8 cellular contexts compared by ENCODE assay signal in genomic region chr12:6890789-6891624, GRCh38. TPM values are rescaled to one million over a fixed set of nuclear protein-coding genes. Genes with fewer than 3 reads are reported as not detected.
A peak's percentile ranks its signal among the peaks of the same experiment; 100 is the strongest.
DNase-seq lines count a peak whose midpoint lies in the region; ATAC-seq, FAIRE-seq and TF ChIP-seq lines count a peak whose summit lies in the region.

No MANE protein-coding gene starts in this region.

- H3K27me3 Mint-ChIP-seq in central memory CD8-positive, alpha-beta T cell = no peaks in the 10 kb centered on the region

- intact Hi-C loops in kidney (cut with DNase I) = no loop called here

- peak; percentile 98 for ATAC-seq in GM19035 (IDR thresholded peaks at IDR 0.05; ENCODE audit: unreplicated experiment)
- peak; percentile 95 for ATAC-seq in HG03342 (IDR thresholded peaks at IDR 0.05; ENCODE audit: unreplicated experiment)
- peak; percentile 97 for ATAC-seq in central memory CD8-positive, alpha-beta T cell (replicated peaks; ENCODE audit: extremely low read depth, poor library complexity, severe bottlenecking)

- peak overlapping the region; percentile 87 to 88 for H3K9ac ChIP-seq in kidney (ENCODE audit: low read length in 2 of 2)

- no peak for FAIRE-seq in kidney (lab: Jason Lieb, UNC)

- peak overlapping the region; percentile 93 to 96 for H3K27ac ChIP-seq in kidney (ENCODE audit: low read depth in 2 of 2, low read length in 2 of 2)

- H3K27ac Mint-ChIP-seq in central memory CD8-positive, alpha-beta T cell (ENCODE audit: low read depth) = peak overlapping the region; percentile 82

- peaks cover 7% of the 10 kb centered on the region for H3K4me1 Mint-ChIP-seq in central memory CD8-positive, alpha-beta T cell

- H3K36me3 ChIP-seq in kidney (ENCODE audit: control insufficient read depth in 1 of 2, insufficient read depth in 2 of 2, low read length in 2 of 2) = no peaks in the 10 kb centered on the region

- no peaks in the 10 kb centered on the region for H3K9me3 ChIP-seq in kidney (ENCODE audit: control insufficient read depth in 1 of 2, low read length in 2 of 2)

- DNase-seq in Ammon's horn (ENCODE audit: low spot score) (peak; percentile 98), NCI-H345 treated with DMSO at 0.1 percent for 48 hours (lab: John Stamatoyannopoulos, UW; ENCODE audit: unreplicated experiment) (peak; percentile 93), kidney (peak; percentile 99)
- peak; percentile 95 for DNase-seq in activated CD4-positive, CD25-positive, alpha-beta regulatory T cell treated with anti-CD3 and anti-CD28 coated beads, Interleukin-2, amount 50 U/mL, for 16 hours (ENCODE audit: low read depth, low spot score)
- peak; percentile 96 to 97 for DNase-seq in central memory CD8-positive, alpha-beta T cell (ENCODE audit: low spot score in 2 of 2)
- DNase-seq in stimulated activated CD4-positive, alpha-beta T cell treated with anti-CD3 and anti-CD28 coated beads, Interleukin-15, amount 100 ng/mL, for 1 hour (ENCODE audit: low read depth in 1 of 2, low spot score in 1 of 2) = peak; percentile 99

- H3K4me3 Mint-ChIP-seq in central memory CD8-positive, alpha-beta T cell = peak overlapping the region; percentile 76

- H3K9me3 Mint-ChIP-seq in central memory CD8-positive, alpha-beta T cell = no peaks in the 10 kb centered on the region

- H3K4me1 ChIP-seq in kidney (ENCODE audit: control insufficient read depth in 1 of 2, insufficient read depth in 1 of 2, low read depth in 1 of 2, low read length in 2 of 2) = peaks cover 4 to 6% of the 10 kb centered on the region in 2 donors

- TF ChIP-seq CTCF in kidney (IDR thresholded peaks at IDR 0.05; ENCODE audit: borderline replicate concordance, extremely low read depth, insufficient read depth) = peak; percentile 85

- peak overlapping the region; percentile 76 to 79 for H3K4me3 ChIP-seq in kidney (ENCODE audit: low read length in 2 of 2)

- H3K36me3 Mint-ChIP-seq in central memory CD8-positive, alpha-beta T cell (ENCODE audit: insufficient read depth) = peaks cover 2% of the 10 kb centered on the region

RNA-seq across cellular contexts. Expression of gene LRRC23, which starts 13.6 kb away (rescaled TPM):
- 16.6 TPM for total RNA-seq in kidney
- 19.7 TPM for polyA plus RNA-seq in kidney (ENCODE audit: insufficient read depth, low read depth, low replicate concordance)

RNA-seq across cellular contexts. Expression of gene SPSB2, which starts 17.9 kb away (rescaled TPM):
- 19.0 TPM for total RNA-seq in kidney
- polyA plus RNA-seq in kidney (ENCODE audit: insufficient read depth, low read depth, low replicate concordance) = 21.3 TPM

RNA-seq across cellular contexts. Expression of gene ENO2, which starts 23.4 kb away (rescaled TPM):
- 35.7 TPM for total RNA-seq in kidney
- 10.3 TPM for polyA plus RNA-seq in kidney (ENCODE audit: insufficient read depth, low read depth, low replicate concordance)

RNA-seq across cellular contexts. Expression of gene TPI1, which starts 23.7 kb away (rescaled TPM):
- total RNA-seq in kidney = 437 TPM
- 1,220 TPM for polyA plus RNA-seq in kidney (ENCODE audit: insufficient read depth, low read depth, low replicate concordance)

RNA-seq across cellular contexts. Expression of gene ATN1, which starts 36.8 kb away (rescaled TPM):
- 119 TPM for total RNA-seq in kidney
- polyA plus RNA-seq in kidney (ENCODE audit: insufficient read depth, low read depth, low replicate concordance) = 34.2 TPM

Comparison
In these comparisons a context has a peak if more than half of its experiments do, and no peak if none do; other contexts are left out.
1. Peak in every context shown above with its lines: DNase-seq, ATAC-seq, H3K4me3 ChIP-seq and H3K27ac ChIP-seq.